ENCODE assay signal across 9 cellular contexts in the genomic region with DNA sequence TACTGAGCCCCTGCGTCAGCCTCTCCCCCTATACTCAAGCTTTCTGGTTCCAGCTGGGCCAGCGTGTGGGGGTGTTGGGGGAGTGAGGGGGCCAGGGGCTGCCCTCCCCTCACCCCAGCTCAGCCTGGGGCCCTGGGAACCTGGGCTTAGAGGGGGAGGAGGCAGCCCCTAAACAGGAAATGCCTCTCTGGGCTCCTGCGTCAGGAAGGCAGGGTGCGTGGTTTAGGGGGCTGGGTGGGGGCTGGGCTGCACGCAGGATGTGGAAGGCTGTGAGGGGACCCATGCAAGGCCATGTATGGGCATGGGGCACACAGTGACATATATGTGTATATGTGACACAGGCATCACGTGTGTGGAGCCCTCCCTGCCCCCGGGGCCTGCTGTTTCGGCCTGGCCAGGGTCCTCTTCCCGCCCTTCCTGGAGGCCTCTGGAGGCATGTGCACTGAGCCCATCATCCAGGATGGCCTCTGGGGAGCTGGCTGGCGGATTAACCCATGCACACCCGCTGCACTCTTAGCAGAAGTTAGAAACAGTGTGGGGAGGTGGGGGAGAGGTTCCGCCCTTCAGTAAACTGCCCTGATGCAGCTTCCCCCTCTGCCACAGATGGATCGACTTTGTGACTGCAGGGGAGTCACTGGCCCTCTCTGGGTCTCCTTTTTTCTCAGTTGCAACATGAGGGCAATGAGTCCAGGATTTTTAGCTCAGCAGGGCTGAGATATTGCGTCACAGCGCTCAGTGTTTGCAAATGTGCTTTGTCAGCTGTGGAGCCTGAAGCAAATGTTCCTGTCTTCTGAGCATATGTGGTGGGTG. TPM values are rescaled to one million over a fixed set of nuclear protein-coding genes. Genes with fewer than 3 reads are reported as not detected.
A peak's percentile ranks its signal among the peaks of the same experiment; 100 is the strongest.
DNase-seq lines count a peak whose midpoint lies in the region; ATAC-seq and TF ChIP-seq lines count a peak whose summit lies in the region.
"Had no signal": no experiment of that assay in that cellular context is flagged by ENCODE, and none has a peak within 500 bp of the region (broad histone marks: within the 10 kb centered on the region; RNA-seq: fewer than 3 reads in every experiment).

No MANE protein-coding gene starts in this region.

- TF ChIP-seq CTCF in WERI-Rb-1 (IDR thresholded peaks at IDR 0.05; ENCODE audit: low read depth, low read length) = no peak
- no peak for TF ChIP-seq CTCF in nephron progenitor cell (IDR thresholded peaks at IDR 0.05)

- peaks cover 3% of the 10 kb centered on the region for H3K9me3 ChIP-seq in WERI-Rb-1 (ENCODE audit: severe bottlenecking)

- no peaks in the 10 kb centered on the region for H3K36me3 Mint-ChIP-seq in activated naive CD4-positive, alpha-beta T cell treated with anti-CD3 and anti-CD28 coated beads for 36 hours (ENCODE audit: low read depth)
- no peaks in the 10 kb centered on the region for H3K36me3 Mint-ChIP-seq in nephron progenitor cell (ENCODE audit: low read depth)

- no peaks in the 10 kb centered on the region for H3K36me3 ChIP-seq in WERI-Rb-1

- H3K4me1 Mint-ChIP-seq in activated naive CD4-positive, alpha-beta T cell treated with anti-CD3 and anti-CD28 coated beads for 36 hours (ENCODE audit: low read depth) = peaks cover 66% of the 10 kb centered on the region
- H3K4me1 Mint-ChIP-seq in nephron progenitor cell = peaks cover 72% of the 10 kb centered on the region

- peaks cover 10% of the 10 kb centered on the region for H3K9me3 Mint-ChIP-seq in activated naive CD4-positive, alpha-beta T cell treated with anti-CD3 and anti-CD28 coated beads for 36 hours
- peaks cover 16% of the 10 kb centered on the region for H3K9me3 Mint-ChIP-seq in nephron progenitor cell

- no peak overlapping the region for H3K4me3 ChIP-seq in WERI-Rb-1 (ENCODE audit: low read depth, low read length)

- CTCF ChIA-PET in activated naive CD4-positive, alpha-beta T cell treated with anti-CD3 and anti-CD28 coated beads for 36 hours (lab: Charles Lee) = interaction anchor here (1.0 to 1.3 kb wide), 3 partner anchors 9 to 27 kb away, joined by 3 to 5 read pairs (median 4); partner anchors contain the start of gene BRMS1

- DNase-seq in activated naive CD4-positive, alpha-beta T cell treated with anti-CD3 and anti-CD28 coated beads for 36 hours = peak; percentile 71
- no peak for DNase-seq in activated naive CD4-positive, alpha-beta T cell treated with anti-CD3 and anti-CD28 coated beads, Interleukin-2, amount 50 U/mL, for 16 hours
- DNase-seq in WERI-Rb-1 (peak; percentile 57), epidermal melanocyte (ENCODE audit: insufficient read length, low spot score) (peak; percentile 73), nephron progenitor cell (peak; percentile 37), NCI-H1105 (lab: John Stamatoyannopoulos, UW) (no peak), 8988T (no peak)

- no peaks in the 10 kb centered on the region for H3K27me3 Mint-ChIP-seq in activated naive CD4-positive, alpha-beta T cell treated with anti-CD3 and anti-CD28 coated beads for 36 hours (ENCODE audit: low read depth)
- no peaks in the 10 kb centered on the region for H3K27me3 Mint-ChIP-seq in nephron progenitor cell (ENCODE audit: low read depth, poor library complexity)

- no peak for ATAC-seq in GM18907 (IDR thresholded peaks at IDR 0.05; ENCODE audit: unreplicated experiment)

- no peaks in the 10 kb centered on the region for H3K27me3 ChIP-seq in WERI-Rb-1 (ENCODE audit: insufficient read depth, low read depth, severe bottlenecking)

- H3K4me3 Mint-ChIP-seq in activated naive CD4-positive, alpha-beta T cell treated with anti-CD3 and anti-CD28 coated beads for 36 hours = peak overlapping the region; percentile 53
- peak overlapping the region; percentile 73 for H3K4me3 Mint-ChIP-seq in nephron progenitor cell

- intact Hi-C loops in activated naive CD4-positive, alpha-beta T cell treated with anti-CD3 and anti-CD28 coated beads for 36 hours (cut with micrococcal nuclease) = loop anchor here (1.0 kb wide), 1 partner anchor 8 kb away; no protein-coding TSS in a partner anchor

- H3K27ac ChIP-seq in WERI-Rb-1 = peak overlapping the region; percentile 49

- H3K27ac Mint-ChIP-seq in activated naive CD4-positive, alpha-beta T cell treated with anti-CD3 and anti-CD28 coated beads for 36 hours = peak overlapping the region; percentile 93
- peak overlapping the region; percentile 97 for H3K27ac Mint-ChIP-seq in nephron progenitor cell

RNA-seq across cellular contexts. Expression of gene CD248, which starts 1.1 kb away (rescaled TPM):
- total RNA-seq in activated naive CD4-positive, alpha-beta T cell treated with anti-CD3 and anti-CD28 coated beads for 36 hours = under 1 TPM; 0.15 to 0.26 TPM

RNA-seq across cellular contexts. Expression of gene RIN1, which starts 18.3 kb away (rescaled TPM):
- 1 to 10 TPM; 2.0 to 2.6 TPM for total RNA-seq in activated naive CD4-positive, alpha-beta T cell treated with anti-CD3 and anti-CD28 coated beads for 36 hours

RNA-seq across cellular contexts. Expression of gene TMEM151A, which starts 26.3 kb away (rescaled TPM):
- total RNA-seq in activated naive CD4-positive, alpha-beta T cell treated with anti-CD3 and anti-CD28 coated beads for 36 hours = not detected
- total RNA-seq: dermis microvascular lymphatic vessel endothelial cell had no signal

RNA-seq across cellular contexts. Expression of gene BRMS1, which starts 26.9 kb away (rescaled TPM):
- 10 to 100 TPM; 24.0 to 25.3 TPM for total RNA-seq in activated naive CD4-positive, alpha-beta T cell treated with anti-CD3 and anti-CD28 coated beads for 36 hours

RNA-seq across cellular contexts. Expression of gene YIF1A, which starts 29.0 kb away (rescaled TPM):
- total RNA-seq in activated naive CD4-positive, alpha-beta T cell treated with anti-CD3 and anti-CD28 coated beads for 36 hours = 10 to 100 TPM; 45.9 to 49.7 TPM

Comparison
In these comparisons a context has a peak if more than half of its experiments do, and no peak if none do; other contexts are left out.
1. DNase-seq: peak in activated naive CD4-positive, alpha-beta T cell treated with anti-CD3 and anti-CD28 coated beads for 36 hours (single experiment), WERI-Rb-1 (single experiment), epidermal melanocyte (single experiment) and nephron progenitor cell (single experiment); none in activated naive CD4-positive, alpha-beta T cell treated with anti-CD3 and anti-CD28 coated beads, Interleukin-2, amount 50 U/mL, for 16 hours (single experiment), NCI-H1105 (single experiment) and 8988T (single experiment).